Comparison of ENCODE assay signal across 21 cellular contexts in the genomic region with DNA sequence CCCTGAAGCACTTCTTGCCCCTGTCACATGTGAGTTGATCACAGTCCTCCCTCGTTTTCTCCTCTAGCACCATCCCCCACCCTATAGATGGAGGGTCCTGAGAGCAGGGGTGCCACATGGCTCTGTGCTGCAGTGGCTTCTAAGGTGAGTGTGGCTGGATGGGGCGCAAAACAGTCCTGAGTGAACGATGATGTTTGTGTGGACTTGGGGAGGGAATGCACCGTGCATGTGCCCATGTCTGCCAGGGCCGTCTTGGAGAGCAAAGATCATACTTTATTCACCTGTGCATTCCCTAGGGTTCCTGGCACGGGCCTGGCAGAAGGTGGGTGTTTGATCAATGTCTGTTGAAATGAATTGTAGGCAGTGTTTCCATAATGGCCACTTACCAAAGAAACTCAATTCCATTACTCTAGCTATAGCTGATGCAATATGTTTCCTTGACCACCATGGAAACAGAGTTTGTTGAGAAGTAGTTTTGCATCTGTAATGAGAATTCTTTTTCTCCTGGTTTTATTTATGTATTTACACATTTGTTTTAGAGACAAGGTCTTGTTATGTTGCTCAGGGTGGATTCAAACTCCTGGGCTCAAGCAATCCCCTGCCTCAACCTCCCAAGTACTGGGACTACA. TPM values are rescaled to one million over a fixed set of nuclear protein-coding genes. Genes with fewer than 3 reads are reported as not detected.
A peak's percentile ranks its signal among the peaks of the same experiment; 100 is the strongest.
DNase-seq lines count a peak whose midpoint lies in the region; ATAC-seq, FAIRE-seq and TF ChIP-seq lines count a peak whose summit lies in the region.
"Had no signal": no experiment of that assay in that cellular context is flagged by ENCODE, and none has a peak within 500 bp of the region (broad histone marks: within the 10 kb centered on the region; RNA-seq: fewer than 3 reads in every experiment).

No MANE protein-coding gene starts in this region.

- no peak overlapping the region for H2AK5ac ChIP-seq in mesenchymal stem cell (ENCODE audit: low read length, severe bottlenecking)

- H2BK120ac ChIP-seq in mesenchymal stem cell (ENCODE audit: low read depth, low read length) = no peak overlapping the region

- H3K36me3 ChIP-seq in bronchial epithelial cell (ENCODE audit: control insufficient read depth, insufficient read depth, low read length) (peaks cover 1% of the 10 kb centered on the region), mesenchymal stem cell (ENCODE audit: control insufficient read depth in 1 of 2, insufficient read depth in 2 of 2, low read depth in 1 of 2, low read length in 2 of 2) (peaks cover 12 to 13% of the 10 kb centered on the region in 2 experiments)
- H3K36me3 ChIP-seq: BLaER1, breast epithelium had no signal

- POLR2A ChIA-PET in activated CD4-positive, alpha-beta memory T cell treated with anti-CD3 and anti-CD28 coated beads for 36 hours (lab: Charles Lee) = no interaction called here

- CTCF ChIA-PET in activated CD4-positive, alpha-beta memory T cell treated with anti-CD3 and anti-CD28 coated beads for 36 hours (lab: Charles Lee) = no interaction called here

- no peak overlapping the region for H2BK15ac ChIP-seq in mesenchymal stem cell (ENCODE audit: low read depth, poor library complexity, severe bottlenecking)

- no peak overlapping the region for H2BK5ac ChIP-seq in mesenchymal stem cell (ENCODE audit: low read depth, low read length, poor library complexity, severe bottlenecking)

- H4K91ac ChIP-seq in mesenchymal stem cell (ENCODE audit: low read length) = no peak overlapping the region

- no peaks in the 10 kb centered on the region for H3K27me3 Mint-ChIP-seq in HFFc6 (ENCODE audit: insufficient read depth)
- peaks cover 13% of the 10 kb centered on the region for H3K27me3 Mint-ChIP-seq in activated CD4-positive, alpha-beta memory T cell treated with anti-CD3 and anti-CD28 coated beads for 36 hours

- H3K27me3 ChIP-seq in bronchial epithelial cell (ENCODE audit: control insufficient read depth, insufficient read depth, low read length) (no peaks in the 10 kb centered on the region), mesenchymal stem cell (ENCODE audit: control insufficient read depth in 1 of 2, insufficient read depth in 1 of 2, low read length in 2 of 2) (no peaks in the 10 kb centered on the region)
- H3K27me3 ChIP-seq: BLaER1, breast epithelium had no signal

- intact Hi-C loops in activated CD4-positive, alpha-beta memory T cell treated with anti-CD3 and anti-CD28 coated beads for 36 hours (cut with micrococcal nuclease) = no loop called here

- DNase-seq in AG10803 (ENCODE audit: low read depth) (peak; percentile 63), HFFc6 (no peak), bronchial epithelial cell (ENCODE audit: low read depth) (no peak), mesenchymal stem cell (peak; percentile 76), NCI-H345 treated with DMSO at 0.1 percent for 48 hours (lab: John Stamatoyannopoulos, UW; ENCODE audit: unreplicated experiment) (no peak)
- DNase-seq in activated CD4-positive, alpha-beta memory T cell treated with anti-CD3 and anti-CD28 coated beads for 36 hours = no peak
- DNase-seq: ACHN; activated naive CD4-positive, alpha-beta T cell treated with Interleukin-2 at 50 U/mL for 16 hours; activated T-cell treated with anti-CD3 and anti-CD28 coated beads, Interleukin-2, amount 50 U/mL, for 4 hours; Calu3; H9; left colon; naive B cell; NCI-H1436 treated with DMSO at 0.1 percent for 48 hours; stimulated activated CD4-positive, alpha-beta T cell treated with anti-CD3 and anti-CD28 coated beads, Interleukin-4, amount 100 ng/mL, for 4 hours; stimulated activated naive CD8-positive, alpha-beta T cell treated with anti-CD3 and anti-CD28 coated beads, Interleukin-15, Interleukin-2, amounts not matched to agents 100 U/mL and 50 U/mL, for 24 hours had no signal

- FAIRE-seq in bronchial epithelial cell (lab: Jason Lieb, UNC) = peak; percentile 62

- TF ChIP-seq CTCF in AG10803 (conservative IDR thresholded peaks at IDR 0.05; ENCODE audit: low read length) = no peak
- no peak for TF ChIP-seq CTCF in HFFc6 (IDR thresholded peaks at IDR 0.05)
- TF ChIP-seq CTCF in bronchial epithelial cell (IDR thresholded peaks at IDR 0.05; ENCODE audit: insufficient read depth, low read length, severe bottlenecking) = no peak

- no peak overlapping the region for H3K18ac ChIP-seq in mesenchymal stem cell (ENCODE audit: low read depth in 1 of 2, low read length in 2 of 2)

- no peak overlapping the region for H3K4me2 ChIP-seq in mesenchymal stem cell (ENCODE audit: low read length, poor library complexity, severe bottlenecking)
- H3K4me2 ChIP-seq: BLaER1 had no signal

- H3K4me3 Mint-ChIP-seq in HFFc6 = no peak overlapping the region
- H3K4me3 Mint-ChIP-seq in activated CD4-positive, alpha-beta memory T cell treated with anti-CD3 and anti-CD28 coated beads for 36 hours = no peak overlapping the region
- H3K4me3 Mint-ChIP-seq: activated T-cell treated with anti-CD3 and anti-CD28 coated beads, Interleukin-2, amount 50 U/mL, for 4 hours; naive B cell; T-helper 1 cell treated with Interleukin-12 subunit alpha and Interleukin-12 subunit beta and Interleukin-4 antibody, amounts not matched to agents 30 μg/mL and 1 μg/mL, for 36 hours had no signal

- no peak overlapping the region for H3K23ac ChIP-seq in mesenchymal stem cell (ENCODE audit: low read length in 2 of 2)

- peak overlapping the region; percentile 46; the same call in 1 of the 2 replicates for H3K27ac Mint-ChIP-seq in HFFc6
- no peak overlapping the region for H3K27ac Mint-ChIP-seq in activated CD4-positive, alpha-beta memory T cell treated with anti-CD3 and anti-CD28 coated beads for 36 hours
- H3K27ac Mint-ChIP-seq: H9; T-helper 1 cell treated with Interleukin-12 subunit alpha and Interleukin-12 subunit beta and Interleukin-4 antibody, amounts not matched to agents 30 μg/mL and 1 μg/mL, for 36 hours had no signal

- no peaks in the 10 kb centered on the region for H3K9me3 Mint-ChIP-seq in HFFc6
- H3K9me3 Mint-ChIP-seq in activated CD4-positive, alpha-beta memory T cell treated with anti-CD3 and anti-CD28 coated beads for 36 hours = no peaks in the 10 kb centered on the region
- H3K9me3 Mint-ChIP-seq: activated T-cell treated with anti-CD3 and anti-CD28 coated beads, Interleukin-2, amount 50 U/mL, for 4 hours; naive B cell; T-helper 1 cell treated with Interleukin-12 subunit alpha and Interleukin-12 subunit beta and Interleukin-4 antibody, amounts not matched to agents 30 μg/mL and 1 μg/mL, for 36 hours had no signal

- H4K8ac ChIP-seq in mesenchymal stem cell (ENCODE audit: low read length) = no peak overlapping the region

- no peak overlapping the region for H3K9ac ChIP-seq in mesenchymal stem cell (ENCODE audit: low read length)
- H3K9ac ChIP-seq: BLaER1 had no signal

- H3K4me1 ChIP-seq in mesenchymal stem cell (ENCODE audit: control insufficient read depth, insufficient read depth, low read depth, low read length) = peaks cover 35% of the 10 kb centered on the region

- H3K9me3 ChIP-seq in mesenchymal stem cell (ENCODE audit: control insufficient read depth, low read length) = no peaks in the 10 kb centered on the region
- H3K9me3 ChIP-seq: BLaER1, breast epithelium had no signal

- H3K14ac ChIP-seq in mesenchymal stem cell (ENCODE audit: low read length in 2 of 2) = no peak overlapping the region

- 100% methylated on average over 4 of the region's 6 CpGs for WGBS in mesenchymal stem cell

- peaks cover 40% of the 10 kb centered on the region for H3K4me1 Mint-ChIP-seq in HFFc6 (ENCODE audit: low read depth)
- no peaks in the 10 kb centered on the region for H3K4me1 Mint-ChIP-seq in activated CD4-positive, alpha-beta memory T cell treated with anti-CD3 and anti-CD28 coated beads for 36 hours (ENCODE audit: low read depth)

- peaks cover 28% of the 10 kb centered on the region for H3K79me1 ChIP-seq in mesenchymal stem cell (replicated peaks; ENCODE audit: low read length, poor library complexity, severe bottlenecking)

- H2AFZ ChIP-seq in mesenchymal stem cell (ENCODE audit: low read depth, low read length) = no peak overlapping the region

- no peak overlapping the region for H2BK12ac ChIP-seq in mesenchymal stem cell (ENCODE audit: low read length in 2 of 2)

- ATAC-seq in HG02973 (IDR thresholded peaks at IDR 0.05; ENCODE audit: unreplicated experiment) = no peak
- no peak for ATAC-seq in HG02981 (IDR thresholded peaks at IDR 0.05; ENCODE audit: unreplicated experiment)
- ATAC-seq: activated T-cell treated with anti-CD3 and anti-CD28 coated beads, Interleukin-2, amount 50 U/mL, for 4 hours; left colon; stimulated activated naive CD8-positive, alpha-beta T cell treated with anti-CD3 and anti-CD28 coated beads, Interleukin-15, Interleukin-2, amounts not matched to agents 100 U/mL and 50 U/mL, for 24 hours had no signal

- no peak overlapping the region for H3K4ac ChIP-seq in mesenchymal stem cell (ENCODE audit: low read depth in 1 of 2, low read length in 2 of 2)

- H3K36me3 Mint-ChIP-seq in HFFc6 (ENCODE audit: low read depth) = peaks cover 14% of the 10 kb centered on the region; the same call in 1 of the 2 replicates
- no peaks in the 10 kb centered on the region for H3K36me3 Mint-ChIP-seq in activated CD4-positive, alpha-beta memory T cell treated with anti-CD3 and anti-CD28 coated beads for 36 hours
- H3K36me3 Mint-ChIP-seq: naive B cell had no signal

- H3K4me3 ChIP-seq in AG10803 (ENCODE audit: low read length) (no peak overlapping the region), bronchial epithelial cell (ENCODE audit: low read depth, low read length) (no peak overlapping the region), mesenchymal stem cell (ENCODE audit: insufficient read depth in 1 of 2, low read depth in 1 of 2, low read length in 2 of 2) (no peak overlapping the region)
- H3K4me3 ChIP-seq: BLaER1, breast epithelium had no signal

- H3K27ac ChIP-seq in mesenchymal stem cell (ENCODE audit: low read length, poor library complexity, severe bottlenecking) = no peak overlapping the region
- H3K27ac ChIP-seq: BLaER1, breast epithelium had no signal

RNA-seq across cellular contexts. Expression of a gene that starts 58.0 kb away (rescaled TPM):
- 10 to 100 TPM in 4 of 6 experiments, 1 to 10 TPM in 2; 9.5 to 14.0 (median 11.5) TPM for total RNA-seq in HFFc6 (2021; fragmentation: NEBNext Ultra II Directional; extraction: Animal tissue kit (Norgen Biotek cat#: 25700))
- 4.7 and 5.8 TPM in 2 replicates for total RNA-seq in bronchial epithelial cell
- polyA plus RNA-seq in mesenchymal stem cell (2013, experiment 1 of 2) = 6.8 TPM
- 6.6 TPM for polyA plus RNA-seq in mesenchymal stem cell (2013, experiment 2 of 2)
- 10 to 100 TPM; 14.8 TPM for total RNA-seq in activated CD4-positive, alpha-beta memory T cell treated with anti-CD3 and anti-CD28 coated beads for 36 hours

Comparison
In these comparisons a context has a peak if more than half of its experiments do, and no peak if none do; other contexts are left out.
1. DNase-seq: peak in AG10803 (single experiment) and mesenchymal stem cell (single experiment); none in HFFc6 (single experiment), bronchial epithelial cell (single experiment), NCI-H345 treated with DMSO at 0.1 percent for 48 hours (single experiment) and activated CD4-positive, alpha-beta memory T cell treated with anti-CD3 and anti-CD28 coated beads for 36 hours (single experiment).